Comparison of ENCODE assay signal across 9 cellular contexts in the genomic region with DNA sequence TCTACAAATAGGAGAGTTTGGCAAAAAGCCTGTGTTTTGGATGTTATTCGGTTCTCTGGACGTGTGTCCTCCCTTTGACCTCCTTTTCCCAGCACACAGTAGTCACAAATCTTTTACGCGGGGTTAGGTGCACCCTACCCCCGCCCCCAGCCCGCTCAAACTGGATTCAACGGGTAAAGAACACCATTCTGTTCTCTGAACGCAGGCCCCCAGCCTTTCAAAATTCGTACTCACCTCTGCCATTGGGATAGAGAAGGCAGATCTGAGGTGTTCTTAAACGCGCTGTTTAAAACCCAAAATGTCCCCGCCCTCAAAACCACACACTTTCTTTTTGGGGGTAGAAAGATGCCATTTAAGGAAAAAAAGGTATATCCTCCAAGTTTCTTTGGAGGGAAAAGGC. TPM values are rescaled to one million over a fixed set of nuclear protein-coding genes. Genes with fewer than 3 reads are reported as not detected.
DNase-seq lines count a peak whose midpoint lies in the region; ATAC-seq and TF ChIP-seq lines count a peak whose summit lies in the region.
"Had no signal": no experiment of that assay in that cellular context is flagged by ENCODE, and none has a peak within 500 bp of the region (broad histone marks: within the 10 kb centered on the region; RNA-seq: fewer than 3 reads in every experiment).

No MANE protein-coding gene starts in this region.

- no peaks in the 10 kb centered on the region for H3K9me3 ChIP-seq in ectodermal cell (ENCODE audit: control insufficient read depth, low read length)
- H3K9me3 ChIP-seq in skeletal muscle satellite cell (replicated peaks; ENCODE audit: low read length), result no peaks in the 10 kb centered on the region

- H3K4me2 ChIP-seq in skeletal muscle satellite cell (ENCODE audit: low read length), result peak overlapping the region; percentile 95

- peaks cover 7% of the 10 kb centered on the region for H3K36me3 ChIP-seq in ectodermal cell (ENCODE audit: control insufficient read depth, insufficient read depth, low read length)
- H3K36me3 ChIP-seq in skeletal muscle satellite cell (ENCODE audit: insufficient read depth, low read length), result no peaks in the 10 kb centered on the region

- no peak overlapping the region for H3K9ac ChIP-seq in skeletal muscle satellite cell (ENCODE audit: low read depth, low read length)

- peaks cover 25% of the 10 kb centered on the region for H3K4me1 ChIP-seq in ectodermal cell (ENCODE audit: control insufficient read depth, insufficient read depth, low read length)
- peaks cover 13% of the 10 kb centered on the region for H3K4me1 ChIP-seq in skeletal muscle satellite cell (ENCODE audit: control insufficient read depth, insufficient read depth, low read length)

- no peak for TF ChIP-seq CTCF in GM12864 (IDR thresholded peaks at IDR 0.05; ENCODE audit: low read depth, low read length, missing control alignments)
- TF ChIP-seq CTCF in VCaP (conservative IDR thresholded peaks at IDR 0.05), result no peak

- DNase-seq in GM12864 (ENCODE audit: low read depth) (no peak), NCI-H748 (lab: John Stamatoyannopoulos, UW; ENCODE audit: unreplicated experiment) (no peak), NOMO-1 treated with DMSO at 0.1 percent for 48 hours (lab: John Stamatoyannopoulos, UW; ENCODE audit: unreplicated experiment) (no peak), Ammon's horn (ENCODE audit: low spot score) (no peak)

- H3K27ac ChIP-seq in VCaP, result peak overlapping the region; percentile 93
- H3K27ac ChIP-seq in ectodermal cell (ENCODE audit: insufficient read depth, low read depth, low read length, poor library complexity, severe bottlenecking), result no peak overlapping the region

- ATAC-seq in HG03095 (IDR thresholded peaks at IDR 0.05; ENCODE audit: unreplicated experiment), result no peak
- ATAC-seq: HCT116 had no signal

- WGBS in ectodermal cell, 2 experiments, result 5 to 6% methylated on average over 11 to 12 of the region's 12 CpGs

- H3K4me3 ChIP-seq in GM12864 (ENCODE audit: low read depth, low read length) (peak overlapping the region; percentile 53; the same call in 1 of the 2 replicates), ectodermal cell (ENCODE audit: insufficient read depth, low read depth, low read length) (peak overlapping the region; percentile 94), skeletal muscle satellite cell (ENCODE audit: low read length) (no peak overlapping the region)

- H3K27me3 ChIP-seq in ectodermal cell (ENCODE audit: control insufficient read depth, insufficient read depth, low read length, poor library complexity, severe bottlenecking) (peaks cover 42% of the 10 kb centered on the region), skeletal muscle satellite cell (ENCODE audit: control insufficient read depth, insufficient read depth, low read length) (peaks cover 65% of the 10 kb centered on the region)

RNA-seq across cellular contexts. Expression of a gene that starts 2.7 kb away (rescaled TPM):
- polyA plus RNA-seq in ectodermal cell (2013, experiment 1 of 4), result 72.9 TPM
- polyA plus RNA-seq in ectodermal cell (2013, experiment 2 of 4), result 74.9 TPM
- 69.3 TPM for polyA plus RNA-seq in ectodermal cell (2013, experiment 3 of 4)
- 82.9 TPM for polyA plus RNA-seq in ectodermal cell (2013, experiment 4 of 4)
- 0.51 and 1.3 TPM in 2 replicates for total RNA-seq in skeletal muscle satellite cell (2012; rRNA removed)
